ENCODE assay signal across 9 cellular contexts in genomic region chr11:94767292-94767690, GRCh38. TPM values are rescaled to one million over a fixed set of nuclear protein-coding genes. Genes with fewer than 3 reads are reported as not detected.
DNase-seq lines count a peak whose midpoint lies in the region; ATAC-seq and TF ChIP-seq lines count a peak whose summit lies in the region.
"Had no signal": no experiment of that assay in that cellular context is flagged by ENCODE, and none has a peak within 500 bp of the region (broad histone marks: within the 10 kb centered on the region; RNA-seq: fewer than 3 reads in every experiment).

No MANE protein-coding gene starts in this region.

- H3K36me3 ChIP-seq in colonic mucosa (no peaks in the 10 kb centered on the region), mesendoderm (ENCODE audit: control insufficient read depth, insufficient read depth, low read length) (no peaks in the 10 kb centered on the region), tibial nerve (no peaks in the 10 kb centered on the region)

- TF ChIP-seq EP300 in tibial nerve (IDR thresholded peaks at IDR 0.05), result no peak

- H4K8ac ChIP-seq in mesendoderm (ENCODE audit: low read depth, low read length), result peak overlapping the region; percentile 30

- H4K5ac ChIP-seq in mesendoderm (ENCODE audit: low read length), result no peak overlapping the region

- H3K27ac ChIP-seq in colonic mucosa (peak overlapping the region; percentile 85), mesendoderm (ENCODE audit: low read depth, low read length) (peak overlapping the region; percentile 93), tibial nerve (peak overlapping the region; percentile 88 to 97 (median 96))
- H3K27ac ChIP-seq: SK-N-MC had no signal

- H3K9me3 Mint-ChIP-seq in activated naive CD4-positive, alpha-beta T cell treated with anti-CD3 and anti-CD28 coated beads, Interleukin-2, amount 10 ng/mL, durations not matched to agents 7 days and 5 days, result no peaks in the 10 kb centered on the region
- H3K9me3 Mint-ChIP-seq in activated naive CD4-positive, alpha-beta T cell treated with anti-CD3 and anti-CD28 coated beads, Interleukin-2, amount 50 U/mL, for 72 hours, result no peaks in the 10 kb centered on the region

- peak overlapping the region; percentile 47 for H2BK5ac ChIP-seq in mesendoderm (ENCODE audit: low read length)

- peak overlapping the region; percentile 62 for H3K4me3 Mint-ChIP-seq in activated naive CD4-positive, alpha-beta T cell treated with anti-CD3 and anti-CD28 coated beads, Interleukin-2, amount 10 ng/mL, durations not matched to agents 7 days and 5 days

- intact Hi-C loops in colonic mucosa (cut with DNase I), result no loop called here

- TF ChIP-seq CTCF in colonic mucosa (IDR thresholded peaks at IDR 0.05) (no peak), tibial nerve (IDR thresholded peaks at IDR 0.05) (no peak)

- no peak overlapping the region for H3K27ac Mint-ChIP-seq in activated naive CD4-positive, alpha-beta T cell treated with anti-CD3 and anti-CD28 coated beads, Interleukin-2, amount 10 ng/mL, durations not matched to agents 7 days and 5 days
- H3K27ac Mint-ChIP-seq in activated naive CD4-positive, alpha-beta T cell treated with anti-CD3 and anti-CD28 coated beads, Interleukin-2, amount 50 U/mL, for 72 hours, result no peak overlapping the region

- H3K56ac ChIP-seq in mesendoderm (ENCODE audit: low read length), result peak overlapping the region; percentile 87

- no peak for DNase-seq in activated naive CD4-positive, alpha-beta T cell treated with anti-CD3 and anti-CD28 coated beads, Interleukin-2, amount 10 ng/mL, durations not matched to agents 7 days and 5 days
- DNase-seq in activated naive CD4-positive, alpha-beta T cell treated with anti-CD3 and anti-CD28 coated beads, Interleukin-2, amount 50 U/mL, for 72 hours (ENCODE audit: low spot score in 2 of 2), result no peak
- DNase-seq in colonic mucosa (no peak), mesendoderm (no peak), tibial nerve (ENCODE audit: low spot score in 2 of 2) (no peak), SHP77 treated with DMSO at 0.1 percent for 48 hours (lab: John Stamatoyannopoulos, UW) (no peak), activated gamma-delta T cell treated with Interleukin-2 at 50 U/mL for 16 hours (no peak)
- DNase-seq in stimulated activated CD4-positive, alpha-beta T cell treated with anti-CD3 and anti-CD28 coated beads, Interleukin-4, amount 100 ng/mL, for 1 hour, result no peak

- TF ChIP-seq POLR2A in tibial nerve (IDR thresholded peaks at IDR 0.05), result no peak

- peak overlapping the region; percentile 80 for H2BK15ac ChIP-seq in mesendoderm (replicated peaks; ENCODE audit: low read depth)

- CTCF ChIA-PET in activated naive CD4-positive, alpha-beta T cell treated with anti-CD3 and anti-CD28 coated beads, Interleukin-2, amount 10 ng/mL, durations not matched to agents 7 days and 5 days (lab: Charles Lee), result interaction anchor here (1.0 kb wide), 2 partner anchors 26 to 144 kb away, joined by 3 read pairs; no protein-coding TSS in a partner anchor

- H2AK5ac ChIP-seq in mesendoderm (ENCODE audit: low read length), result no peak overlapping the region

- H3K23ac ChIP-seq in mesendoderm (ENCODE audit: low read length), result no peak overlapping the region

- no peaks in the 10 kb centered on the region for H3K4me1 ChIP-seq in colonic mucosa
- H3K4me1 ChIP-seq in mesendoderm (ENCODE audit: control insufficient read depth, low read depth, low read length), result peaks cover 21% of the 10 kb centered on the region
- peaks cover 0 to 24% (median 9%) of the 10 kb centered on the region in 4 donors for H3K4me1 ChIP-seq in tibial nerve

- H3K4me1 Mint-ChIP-seq in activated naive CD4-positive, alpha-beta T cell treated with anti-CD3 and anti-CD28 coated beads, Interleukin-2, amount 10 ng/mL, durations not matched to agents 7 days and 5 days, result peaks cover 19% of the 10 kb centered on the region

- no peak overlapping the region for H3K4me3 ChIP-seq in colonic mucosa
- no peak overlapping the region for H3K4me3 ChIP-seq in mesendoderm (ENCODE audit: low read length)
- H3K4me3 ChIP-seq in tibial nerve, result peak overlapping the region in 1 of 4 donors; percentile 74

- peaks cover 23% of the 10 kb centered on the region for H3K27me3 Mint-ChIP-seq in activated naive CD4-positive, alpha-beta T cell treated with anti-CD3 and anti-CD28 coated beads, Interleukin-2, amount 10 ng/mL, durations not matched to agents 7 days and 5 days

- H3K9ac ChIP-seq in colonic mucosa (ENCODE audit: low read depth in 2 of 2, low read length in 2 of 2), result peak overlapping the region in 1 of 2 donors; percentile 19
- H3K9ac ChIP-seq in mesendoderm (ENCODE audit: low read length), result peak overlapping the region; percentile 67

- no peaks in the 10 kb centered on the region for H3K79me1 ChIP-seq in mesendoderm (ENCODE audit: low read length)

- peaks cover 39% of the 10 kb centered on the region for H3K79me2 ChIP-seq in mesendoderm (ENCODE audit: control insufficient read depth, insufficient read depth, low read length)

- peak overlapping the region; percentile 88 for H3K18ac ChIP-seq in mesendoderm (ENCODE audit: low read length)

- H3K27me3 ChIP-seq in colonic mucosa (peaks cover 31% of the 10 kb centered on the region), mesendoderm (ENCODE audit: insufficient read depth, low read length, poor library complexity) (peaks cover 3% of the 10 kb centered on the region), tibial nerve (no peaks in the 10 kb centered on the region)

- peak overlapping the region; percentile 97 for H2BK120ac ChIP-seq in mesendoderm (ENCODE audit: low read depth, low read length)

- H3K9me3 ChIP-seq in colonic mucosa (no peaks in the 10 kb centered on the region), tibial nerve (no peaks in the 10 kb centered on the region)

- H3K4ac ChIP-seq in mesendoderm (ENCODE audit: low read depth, low read length), result peak overlapping the region; percentile 88

- no peaks in the 10 kb centered on the region for H3K36me3 Mint-ChIP-seq in activated naive CD4-positive, alpha-beta T cell treated with anti-CD3 and anti-CD28 coated beads, Interleukin-2, amount 10 ng/mL, durations not matched to agents 7 days and 5 days
- peaks cover 0 to 4% of the 10 kb centered on the region in 2 donors for H3K36me3 Mint-ChIP-seq in activated naive CD4-positive, alpha-beta T cell treated with anti-CD3 and anti-CD28 coated beads, Interleukin-2, amount 50 U/mL, for 72 hours

- ATAC-seq in activated naive CD4-positive, alpha-beta T cell treated with anti-CD3 and anti-CD28 coated beads, Interleukin-2, amount 50 U/mL, for 72 hours, result no peak

- H3K4me2 ChIP-seq in mesendoderm (ENCODE audit: low read length), result no peak overlapping the region

- WGBS in mesendoderm (ENCODE audit: extremely low coverage, insufficient coverage, low lambda C conversion rate), result no CpG with 5 or more reads among the region's 5 CpGs
- 86 to 89% methylated on average over 5 of the region's 5 CpGs for WGBS in tibial nerve, 2 donors

RNA-seq across cellular contexts. Expression of gene AMOTL1, which starts 0.9 kb away (rescaled TPM):
- 1 to 10 TPM in 1 of 2 donors, under 1 TPM in 1; 0.25 to 1.2 TPM for total RNA-seq in activated naive CD4-positive, alpha-beta T cell treated with anti-CD3 and anti-CD28 coated beads, Interleukin-2, amount 50 U/mL, for 72 hours
- total RNA-seq in colonic mucosa (10 to 100 TPM in 1 of 2 donors, 1 to 10 TPM in 1; 3.1 to 13.9 TPM), tibial nerve (10 to 100 TPM; 46.5 to 58.0 (median 51.9) TPM)
- 37.8 TPM for polyA plus RNA-seq in mesendoderm (2013, experiment 1 of 2)
- 36.9 TPM for polyA plus RNA-seq in mesendoderm (2013, experiment 2 of 2)
